ENCODE assay signal across 20 cellular contexts in genomic region chr1:162676767-162677166, GRCh38. TPM values are rescaled to one million over a fixed set of nuclear protein-coding genes. Genes with fewer than 3 reads are reported as not detected.
DNase-seq lines count a peak whose midpoint lies in the region; ATAC-seq, FAIRE-seq and TF ChIP-seq lines count a peak whose summit lies in the region.
"Had no signal": no experiment of that assay in that cellular context is flagged by ENCODE, and none has a peak within 500 bp of the region (broad histone marks: within the 10 kb centered on the region; RNA-seq: fewer than 3 reads in every experiment).

No MANE protein-coding gene starts in this region.

- H3K4me3 ChIP-seq in right lobe of liver (no peak overlapping the region), HepG2 (replicated peaks in 1 of 3; ENCODE audit: insufficient read depth in 1 of 3, low read depth in 2 of 3, low read length in 3 of 3) (no peak overlapping the region), heart left ventricle (peak overlapping the region in 3 of 12 donors; percentile 1 to 20 (median 5)), rectal smooth muscle tissue (ENCODE audit: low read length) (no peak overlapping the region), breast epithelium (no peak overlapping the region)
- H3K4me3 ChIP-seq in effector memory CD4-positive, alpha-beta T cell (ENCODE audit: insufficient read depth, low read depth, low read length, poor library complexity, severe bottlenecking): no peak overlapping the region
- H3K4me3 ChIP-seq: upper lobe of left lung had no signal

- DNase-seq in right lobe of liver: no peak
- DNase-seq in HepG2 (ENCODE audit: low spot score): no peak
- peak in 1 of 5 donors; percentile 29 for DNase-seq in heart left ventricle
- DNase-seq in effector memory CD4-positive, alpha-beta T cell: no peak
- no peak for DNase-seq in activated T-cell treated with anti-CD3 and anti-CD28 coated beads for 4 hours
- DNase-seq in breast epithelium (ENCODE audit: low spot score in 2 of 2): no peak
- DNase-seq: ACHN; activated CD4-positive, CD25-positive, alpha-beta regulatory T cell treated with anti-CD3 and anti-CD28 coated beads, Interleukin-2, amount 50 U/mL, for 72 hours; activated CD8-positive, alpha-beta memory T cell treated with anti-CD3 and anti-CD28 coated beads, Interleukin-2, amount 10 ng/mL, durations not matched to agents 7 days and 5 days; activated gamma-delta T cell; CD4-positive, alpha-beta T cell; dorsolateral prefrontal cortex; NCI-H345; SHP77; stimulated activated CD4-positive, alpha-beta T cell treated with anti-CD3 and anti-CD28 coated beads, Interleukin-4, amount 100 ng/mL, for 1 hour; stimulated activated CD8-positive, alpha-beta memory T cell treated with anti-CD3 and anti-CD28 coated beads, Interleukin-4, amount 100 ng/mL, for 48 hours; upper lobe of left lung had no signal

- TF ChIP-seq POLR2A in right lobe of liver (IDR thresholded peaks at IDR 0.05) (no peak), HepG2 (IDR thresholded peaks at IDR 0.05; ENCODE audit: insufficient read depth in 1 of 2, low read depth in 2 of 2, low read length in 2 of 2) (no peak), heart left ventricle (IDR thresholded peaks at IDR 0.05) (no peak), breast epithelium (IDR thresholded peaks at IDR 0.05) (no peak)

- intact Hi-C loops in right lobe of liver (cut with DNase I): no loop called here
- intact Hi-C loops in HepG2 (cut with micrococcal nuclease; ENCODE audit: unreplicated experiment): no loop called here
- intact Hi-C loops in heart left ventricle (cut with DNase I): loop anchor here in 1 of 10 donors (5.0 kb wide), 1 partner anchor 44 kb away; the partner anchor contains the start of gene DDR2
- intact Hi-C loops in breast epithelium (cut with DNase I; ENCODE audit: low total_unique reads): no loop called here

- no TSS peak for BruUV-seq in HepG2 (replicated peaks; lab: Mats Ljungman, UMichigan)

- H4K20me1 ChIP-seq in HepG2 (ENCODE audit: insufficient read depth, low read length): no peaks in the 10 kb centered on the region

- no peak overlapping the region for H3K9ac ChIP-seq in HepG2 (ENCODE audit: insufficient read depth, low read depth, low read length)
- no peak overlapping the region for H3K9ac ChIP-seq in rectal smooth muscle tissue (ENCODE audit: low read length)

- no peak for TF ChIP-seq RAD21 in HepG2 (CRISPR knock-in tag; IDR thresholded peaks at IDR 0.05)

- H3K4me1 ChIP-seq in right lobe of liver: peaks cover 0 to 17% (median 4%) of the 10 kb centered on the region in 4 donors
- peaks cover 32% of the 10 kb centered on the region for H3K4me1 ChIP-seq in HepG2 (ENCODE audit: insufficient read depth, low read length)
- peaks cover 0 to 63% (median 31%) of the 10 kb centered on the region in 12 donors for H3K4me1 ChIP-seq in heart left ventricle
- peaks cover 54% of the 10 kb centered on the region for H3K4me1 ChIP-seq in rectal smooth muscle tissue (ENCODE audit: control insufficient read depth, insufficient read depth, low read length)
- no peaks in the 10 kb centered on the region for H3K4me1 ChIP-seq in effector memory CD4-positive, alpha-beta T cell (ENCODE audit: control insufficient read depth, insufficient read depth, low read length, poor library complexity, severe bottlenecking)
- peaks cover 2 to 5% of the 10 kb centered on the region in 2 donors for H3K4me1 ChIP-seq in breast epithelium

- TF ChIP-seq EP300 in HepG2 (IDR thresholded peaks at IDR 0.05; ENCODE audit: low read depth in 2 of 2, low read length in 2 of 2) (no peak), HepG2 (CRISPR knock-in tag; IDR thresholded peaks at IDR 0.05; ENCODE audit: borderline replicate concordance) (no peak)

- H3K36me3 ChIP-seq in right lobe of liver (no peaks in the 10 kb centered on the region), HepG2 (replicated peaks in 1 of 2; ENCODE audit: control insufficient read depth in 1 of 2, insufficient read depth in 2 of 2, low read length in 2 of 2) (no peaks in the 10 kb centered on the region), heart left ventricle (no peaks in the 10 kb centered on the region), rectal smooth muscle tissue (ENCODE audit: control insufficient read depth, insufficient read depth, low read length) (no peaks in the 10 kb centered on the region), breast epithelium (no peaks in the 10 kb centered on the region)
- H3K36me3 ChIP-seq in effector memory CD4-positive, alpha-beta T cell (ENCODE audit: control insufficient read depth, insufficient read depth, low read length): no peaks in the 10 kb centered on the region
- H3K36me3 ChIP-seq: upper lobe of left lung had no signal

- CTCF ChIA-PET in HepG2 (lab: Yijun Ruan, JAX; ENCODE audit: low intra/inter-chr PET ratio, low total read pairs): no interaction called here

- H3K27me3 ChIP-seq in right lobe of liver: no peaks in the 10 kb centered on the region
- no peaks in the 10 kb centered on the region for H3K27me3 ChIP-seq in HepG2 (ENCODE audit: control insufficient read depth in 1 of 2, insufficient read depth in 2 of 2, low read length in 2 of 2)
- no peaks in the 10 kb centered on the region for H3K27me3 ChIP-seq in heart left ventricle
- no peaks in the 10 kb centered on the region for H3K27me3 ChIP-seq in rectal smooth muscle tissue (ENCODE audit: control insufficient read depth, insufficient read depth, low read length)
- H3K27me3 ChIP-seq in effector memory CD4-positive, alpha-beta T cell (replicated peaks; ENCODE audit: control insufficient read depth, insufficient read depth, low read length, poor library complexity, severe bottlenecking): no peaks in the 10 kb centered on the region
- H3K27me3 ChIP-seq in breast epithelium: no peaks in the 10 kb centered on the region
- H3K27me3 ChIP-seq: dorsolateral prefrontal cortex, upper lobe of left lung had no signal

- no peaks in the 10 kb centered on the region for H3K79me2 ChIP-seq in HepG2 (ENCODE audit: insufficient read depth, low read length)

- no peak overlapping the region for H2AFZ ChIP-seq in HepG2 (ENCODE audit: low read length)

- no peak overlapping the region for H3K4me2 ChIP-seq in HepG2 (ENCODE audit: low read depth, low read length)

- TF ChIP-seq CTCF in right lobe of liver (IDR thresholded peaks at IDR 0.05) (no peak), HepG2 (CRISPR knock-in tag; IDR thresholded peaks at IDR 0.05) (no peak), heart left ventricle (IDR thresholded peaks at IDR 0.05) (no peak), breast epithelium (IDR thresholded peaks at IDR 0.05) (no peak)

- POLR2A ChIA-PET in HepG2 (lab: Yijun Ruan, JAX): no interaction called here

- H3K9me3 ChIP-seq in right lobe of liver (no peaks in the 10 kb centered on the region), HepG2 (ENCODE audit: low read length) (no peaks in the 10 kb centered on the region), heart left ventricle (no peaks in the 10 kb centered on the region), breast epithelium (no peaks in the 10 kb centered on the region)
- H3K9me3 ChIP-seq in effector memory CD4-positive, alpha-beta T cell (ENCODE audit: control insufficient read depth, low read length): no peaks in the 10 kb centered on the region
- H3K9me3 ChIP-seq: upper lobe of left lung had no signal

- WGBS in right lobe of liver (ENCODE audit: insufficient coverage, low coverage, low lambda C conversion rate, missing lambda C conversion rate): 69% methylated on average over 7 of the region's 7 CpGs
- 88% methylated on average over 7 of the region's 7 CpGs for WGBS in HepG2 (ENCODE audit: low lambda C conversion rate)
- WGBS in heart left ventricle, 4 donors: 39 to 57% (median 48%) methylated on average over 7 of the region's 7 CpGs

- peak; percentile 7 to 58 (median 25) for ATAC-seq in right lobe of liver
- no peak for ATAC-seq in HepG2
- peak; percentile 39 to 62 (median 46) for ATAC-seq in heart left ventricle
- ATAC-seq in GM21717 (IDR thresholded peaks at IDR 0.05; ENCODE audit: unreplicated experiment): no peak
- ATAC-seq: activated CD8-positive, alpha-beta memory T cell treated with anti-CD3 and anti-CD28 coated beads, Interleukin-2, amount 10 ng/mL, durations not matched to agents 7 days and 5 days had no signal

- H3K27ac ChIP-seq in right lobe of liver: no peak overlapping the region
- no peak overlapping the region for H3K27ac ChIP-seq in HepG2 (ENCODE audit: extremely low read length, insufficient read depth, low read length)
- H3K27ac ChIP-seq in heart left ventricle: peak overlapping the region in 9 of 12 donors; percentile 11 to 82 (median 29)
- peak overlapping the region; percentile 82 for H3K27ac ChIP-seq in rectal smooth muscle tissue (ENCODE audit: low read depth, low read length)
- H3K27ac ChIP-seq in effector memory CD4-positive, alpha-beta T cell (ENCODE audit: insufficient read depth, low read length, poor library complexity, severe bottlenecking): no peak overlapping the region
- peak overlapping the region in 1 of 2 donors; percentile 6 for H3K27ac ChIP-seq in breast epithelium

- in situ Hi-C loops in HepG2 (cut with HindIII; ENCODE audit: extremely low pct_ligation_motif_present, low pct_unique_long_range_greater_than_20kb): no loop called here

- FAIRE-seq in HepG2 (lab: Jason Lieb, UNC): no peak
- FAIRE-seq: HTR-8/SVneo had no signal

RNA-seq across cellular contexts. Expression of gene DDR2, which starts 44.5 kb away (rescaled TPM):
- 1 to 10 TPM; 2.7 to 4.7 (median 3.1) TPM for total RNA-seq in right lobe of liver
- total RNA-seq in HepG2 (2016; rRNA removed; fragmentation: Illumina TruSeq; extraction: Trizol): 0.13 and 0.38 TPM in 2 replicates
- under 0.01 TPM in 1 of 2 replicates, not detected in the other for total RNA-seq in HepG2 (2016; cell fraction: cytosol; rRNA removed; fragmentation: Illumina TruSeq; extraction: Trizol; ENCODE audit: low read depth)
- 0.15 and 0.43 TPM in 2 replicates for total RNA-seq in HepG2 (2016; cell fraction: insoluble cytoplasmic fraction; rRNA removed; fragmentation: Illumina TruSeq; extraction: Trizol)
- 0.10 and 0.22 TPM in 2 replicates for total RNA-seq in HepG2 (2016; cell fraction: membrane; rRNA removed; fragmentation: Illumina TruSeq; extraction: Trizol)
- 1.3 and 2.1 TPM in 2 replicates for total RNA-seq in HepG2 (2016; cell fraction: nucleus; rRNA removed; fragmentation: Illumina TruSeq; extraction: Trizol)
- polyA plus RNA-seq in HepG2 (2011; rRNA removed): 0.30 and 0.36 TPM in 2 replicates
- polyA plus RNA-seq in HepG2 (2011; cell fraction: cytosol; rRNA removed): 0.15 and 0.18 TPM in 2 replicates
- polyA plus RNA-seq in HepG2 (2011; cell fraction: nucleus; rRNA removed): 0.84 and 1.3 TPM in 2 replicates
- polyA plus RNA-seq in HepG2 (2012): 0.23 and 0.40 TPM in 2 replicates
- 0.02 and 0.07 TPM in 2 replicates for polyA plus RNA-seq in HepG2 (2016; cell fraction: cytosol; fragmentation: Illumina TruSeq; extraction: Trizol; ENCODE audit: low read depth)
- polyA plus RNA-seq in HepG2 (2016; cell fraction: insoluble cytoplasmic fraction; fragmentation: Illumina TruSeq; extraction: Trizol; ENCODE audit: low read depth): 0.09 and 0.14 TPM in 2 replicates
- polyA plus RNA-seq in HepG2 (2016; cell fraction: membrane; fragmentation: Illumina TruSeq; extraction: Trizol; ENCODE audit: low read depth): 0.02 TPM in 2 replicates
- 0.89 and 1.2 TPM in 2 replicates for polyA plus RNA-seq in HepG2 (2016; cell fraction: nucleus; fragmentation: Illumina TruSeq; extraction: Trizol; ENCODE audit: insufficient read depth, low read depth)
- 1.2 and 3.1 TPM in 2 replicates for polyA minus RNA-seq in HepG2 (2011; rRNA and poly(A)+ RNA removed; ENCODE audit: low replicate concordance)
- polyA minus RNA-seq in HepG2 (2011; cell fraction: cytosol; rRNA and poly(A)+ RNA removed): 0.59 TPM in 1 of 2 replicates, not detected in the other
- 1.5 and 2.5 TPM in 2 replicates for polyA minus RNA-seq in HepG2 (2011; cell fraction: nucleus; rRNA and poly(A)+ RNA removed)
- total RNA-seq in heart left ventricle: 10 to 100 TPM; 16.4 to 55.3 (median 25.9) TPM
- polyA plus RNA-seq in heart left ventricle: 1 to 10 TPM; 5.0 to 7.4 TPM
- total RNA-seq in breast epithelium: 100 to 1,000 TPM in 1 of 3 donors, 10 to 100 TPM in 2; 41.9 to 238 (median 47.2) TPM

Comparison
In these comparisons a context has a peak if more than half of its experiments do, and no peak if none do; other contexts are left out.
1. ATAC-seq: peak in right lobe of liver (4 of 4) and heart left ventricle (4 of 4); none in HepG2 (single experiment) and GM21717 (single experiment).
2. H3K27ac ChIP-seq: peak in heart left ventricle (9 of 12) and rectal smooth muscle tissue (single experiment); none in right lobe of liver (0 of 3), HepG2 (single experiment) and effector memory CD4-positive, alpha-beta T cell (single experiment).